20 cellular contexts compared by ENCODE assay signal in genomic region chr11:17572791-17573460, GRCh38. TPM values are rescaled to one million over a fixed set of nuclear protein-coding genes. Genes with fewer than 3 reads are reported as not detected.
"Had no signal": no experiment of that assay in that cellular context is flagged by ENCODE, and none has a peak within 500 bp of the region (broad histone marks: within the 10 kb centered on the region; RNA-seq: fewer than 3 reads in every experiment).

No MANE protein-coding gene starts in this region.

- DNase-seq: activated CD4-positive, alpha-beta T cell treated with anti-CD3 and anti-CD28 coated beads, Interleukin-2, amount 50 U/mL, for 1 hour; activated CD4-positive, CD25-positive, alpha-beta regulatory T cell; activated CD8-positive, alpha-beta memory T cell treated with anti-CD3 and anti-CD28 coated beads, Interleukin-2, amount 10 ng/mL, durations not matched to agents 7 days and 5 days; activated gamma-delta T cell; activated T-cell treated with anti-CD3 and anti-CD28 coated beads, Interleukin-2, amount 50 U/mL, for 4 hours; anterior cingulate cortex; cerebellar nuclear complex; mesendoderm; small intestine; T-helper 2 cell had no signal

- H3K36me3 ChIP-seq: right atrium auricular region, tibial nerve had no signal

- H3K9me3 ChIP-seq: right atrium auricular region, tibial nerve had no signal

- H3K27me3 ChIP-seq: right atrium auricular region, tibial nerve had no signal

- H3K36me3 Mint-ChIP-seq: activated CD8-positive, alpha-beta memory T cell treated with anti-CD3 and anti-CD28 coated beads, Interleukin-2, amount 10 ng/mL, durations not matched to agents 7 days and 5 days; activated naive CD8-positive, alpha-beta T cell had no signal

- H3K4me3 ChIP-seq: right atrium auricular region, tibial nerve had no signal

- H3K27ac Mint-ChIP-seq: activated CD8-positive, alpha-beta memory T cell treated with anti-CD3 and anti-CD28 coated beads, Interleukin-2, amount 10 ng/mL, durations not matched to agents 7 days and 5 days; activated naive CD8-positive, alpha-beta T cell had no signal

- H3K27ac ChIP-seq: right atrium auricular region, tibial nerve had no signal

- FAIRE-seq: endometrium, small intestine, TTC549 had no signal

- H3K4me3 Mint-ChIP-seq: activated CD8-positive, alpha-beta memory T cell treated with anti-CD3 and anti-CD28 coated beads, Interleukin-2, amount 10 ng/mL, durations not matched to agents 7 days and 5 days; activated naive CD8-positive, alpha-beta T cell; activated T-cell treated with anti-CD3 and anti-CD28 coated beads, Interleukin-2, amount 50 U/mL, for 4 hours had no signal

- H3K4me1 ChIP-seq: right atrium auricular region, tibial nerve had no signal

- H3K9me3 Mint-ChIP-seq: activated T-cell treated with anti-CD3 and anti-CD28 coated beads, Interleukin-2, amount 50 U/mL, for 4 hours had no signal

RNA-seq across cellular contexts. Expression of gene OTOG, which starts 25.9 kb away (rescaled TPM):
- total RNA-seq: activated CD8-positive, alpha-beta memory T cell treated with anti-CD3 and anti-CD28 coated beads, Interleukin-2, amount 10 ng/mL, durations not matched to agents 7 days and 5 days; activated T-cell treated with anti-CD3 and anti-CD28 coated beads, Interleukin-2, amount 50 U/mL, for 4 hours; dermis microvascular lymphatic vessel endothelial cell; esophagus mucosa; fibroblast of villous mesenchyme; left lobe of liver; posterior vena cava; right atrium auricular region; tibial nerve had no signal

RNA-seq across cellular contexts. Expression of gene USH1C, which starts 28.7 kb away (rescaled TPM):
- total RNA-seq: activated CD8-positive, alpha-beta memory T cell treated with anti-CD3 and anti-CD28 coated beads, Interleukin-2, amount 10 ng/mL, durations not matched to agents 7 days and 5 days; activated T-cell treated with anti-CD3 and anti-CD28 coated beads, Interleukin-2, amount 50 U/mL, for 4 hours; dermis microvascular lymphatic vessel endothelial cell; fibroblast of villous mesenchyme; right atrium auricular region; tibial nerve had no signal
